In the genomic region with DNA sequence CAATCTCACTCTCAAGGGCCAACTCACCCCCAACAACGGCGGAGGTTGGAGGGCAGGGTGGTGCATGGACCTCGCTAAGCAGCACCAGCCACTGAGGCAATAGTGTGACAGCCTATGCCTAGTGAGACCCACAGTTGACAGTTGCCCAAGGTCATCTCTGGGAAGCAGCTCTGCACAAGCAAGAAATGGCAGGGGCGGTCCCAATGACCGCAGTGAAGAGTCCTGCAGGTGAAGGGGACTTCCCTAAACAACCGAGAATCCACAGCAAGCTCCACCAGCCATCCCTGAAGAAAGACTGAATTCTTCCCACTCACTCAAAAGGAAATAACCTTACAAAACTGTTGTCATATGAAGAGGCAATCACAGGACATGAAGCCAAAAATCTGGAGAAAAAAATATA, we compare ENCODE assay signal across 26 cellular contexts.
DNase-seq lines count a peak whose midpoint lies in the region; ATAC-seq, FAIRE-seq and TF ChIP-seq lines count a peak whose summit lies in the region.
"Had no signal": no experiment of that assay in that cellular context is flagged by ENCODE, and none has a peak within 500 bp of the region (broad histone marks: within the 10 kb centered on the region; RNA-seq: fewer than 3 reads in every experiment).

No MANE protein-coding gene starts in this region.

- FAIRE-seq in GM18507 (lab: Jason Lieb, UNC): peak; percentile 29
- no peak for FAIRE-seq in urothelium cell line (lab: Jason Lieb, UNC)
- FAIRE-seq: K562, pancreas had no signal

- H3K9me3 ChIP-seq in OCI-LY3 (ENCODE audit: insufficient read depth, low read length): no peaks in the 10 kb centered on the region
- peaks cover 2% of the 10 kb centered on the region; the same call in 1 of the 2 replicates for H3K9me3 ChIP-seq in MG63
- H3K9me3 ChIP-seq: lower lobe of right lung, pancreas, sigmoid colon had no signal

- H3K4me3 ChIP-seq in OCI-LY3 (ENCODE audit: low read length): peak overlapping the region; percentile 37
- no peak overlapping the region for H3K4me3 ChIP-seq in MG63
- H3K4me3 ChIP-seq: coronary artery, K562, lower lobe of right lung, pancreas, sigmoid colon had no signal

- ATAC-seq in GM21390 (IDR thresholded peaks at IDR 0.05; ENCODE audit: unreplicated experiment): peak; percentile 75
- peak; percentile 88 for ATAC-seq in HG02870 (IDR thresholded peaks at IDR 0.05; ENCODE audit: unreplicated experiment)
- no peak for ATAC-seq in GM18519 (IDR thresholded peaks at IDR 0.05; ENCODE audit: low FRiP score, unreplicated experiment)
- ATAC-seq: K562, lower lobe of right lung, pancreas, T-helper 17 cell had no signal

- no peaks in the 10 kb centered on the region for H3K27me3 ChIP-seq in OCI-LY3 (ENCODE audit: low read depth, low read length)
- no peaks in the 10 kb centered on the region for H3K27me3 ChIP-seq in MG63
- H3K27me3 ChIP-seq: pancreas, sigmoid colon had no signal

- no peak for TF ChIP-seq CTCF in OCI-LY3 (IDR thresholded peaks at IDR 0.05; ENCODE audit: low read depth, low read length)

- no peaks in the 10 kb centered on the region for H3K79me2 ChIP-seq in OCI-LY3 (ENCODE audit: low read length)

- H3K36me3 ChIP-seq in OCI-LY3 (replicated peaks; ENCODE audit: low read depth, low read length) (peaks cover 12% of the 10 kb centered on the region), MG63 (no peaks in the 10 kb centered on the region)
- H3K36me3 ChIP-seq: lower lobe of right lung, pancreas, sigmoid colon had no signal

- H4K20me1 ChIP-seq in OCI-LY3 (ENCODE audit: insufficient read depth, low read length): no peaks in the 10 kb centered on the region

- H3K27ac ChIP-seq in OCI-LY3 (ENCODE audit: low read length): peak overlapping the region; percentile 45
- H3K27ac ChIP-seq: coronary artery, lower lobe of right lung, pancreas, sigmoid colon, VCaP had no signal

- peak overlapping the region; percentile 26; the same call in 1 of the 2 replicates for H3K9ac ChIP-seq in OCI-LY3 (ENCODE audit: low read length)

- H3K4me1 ChIP-seq in OCI-LY3 (ENCODE audit: low read length): peaks cover 49% of the 10 kb centered on the region
- H3K4me1 ChIP-seq: lower lobe of right lung, sigmoid colon had no signal

- DNase-seq in GM18507 (ENCODE audit: extremely low spot score, insufficient read length, low read depth): no peak
- no peak for DNase-seq in MG63
- DNase-seq in urothelium cell line (ENCODE audit: low spot score): no peak
- DNase-seq in medulla oblongata (ENCODE audit: extremely low spot score): no peak
- DNase-seq: ACHN; activated CD4-positive, alpha-beta T cell treated with anti-CD3 and anti-CD28 coated beads, Interleukin-2, amount 50 U/mL, for 48 hours; activated naive CD8-positive, alpha-beta T cell treated with anti-CD3 and anti-CD28 coated beads for 36 hours; DMS153; HCEC 1CT; hippocampal formation; islet precursor cell; lower lobe of right lung; NCI-H2029; NCI-H510A treated with DMSO at 0.1 percent for 48 hours; OCI-M1; pancreas; sigmoid colon; T-helper 17 cell; trophoblast cell had no signal

- H2AFZ ChIP-seq in OCI-LY3 (ENCODE audit: low read depth, low read length): no peak overlapping the region

- H3K4me2 ChIP-seq in OCI-LY3 (ENCODE audit: low read length): peak overlapping the region; percentile 67
